ENCODE assay signal across 15 cellular contexts in genomic region chr1:78918157-78918556, GRCh38.
"Had no signal": no experiment of that assay in that cellular context is flagged by ENCODE, and none has a peak within 500 bp of the region (broad histone marks: within the 10 kb centered on the region; RNA-seq: fewer than 3 reads in every experiment).

No MANE protein-coding gene starts in this region.

- H3K4me3 ChIP-seq: lower lobe of right lung, transverse colon had no signal

- ATAC-seq: activated CD8-positive, alpha-beta memory T cell treated with anti-CD3 and anti-CD28 coated beads, Interleukin-2, amount 10 ng/mL, durations not matched to agents 7 days and 5 days; activated naive CD4-positive, alpha-beta T cell treated with anti-CD3 and anti-CD28 coated beads, Interleukin-2, amount 50 U/mL, for 72 hours; lower lobe of right lung; naive thymus-derived CD4-positive, alpha-beta T cell; right cardiac atrium; stimulated activated naive B cell treated with anti-CD40 and anti-IgM and Interleukin-4, amounts not matched to agents 10 μg/mL and 1 μg/mL and 100 μg/mL, for 72 hours had no signal

- H3K4me1 ChIP-seq: lower lobe of right lung, transverse colon had no signal

- H3K27me3 ChIP-seq: neutrophil, transverse colon had no signal

- DNase-seq: activated CD4-positive, alpha-beta T cell treated with anti-CD3 and anti-CD28 coated beads, Interleukin-2, amount 50 U/mL, for 4 hours; activated CD4-positive, CD25-positive, alpha-beta regulatory T cell treated with anti-CD3 and anti-CD28 coated beads, Interleukin-2, amount 50 U/mL, for 72 hours; activated CD8-positive, alpha-beta memory T cell treated with anti-CD3 and anti-CD28 coated beads, Interleukin-2, amount 10 ng/mL, durations not matched to agents 7 days and 5 days; activated effector memory CD4-positive, alpha-beta T cell treated with Interleukin-2 at 50 U/mL for 16 hours; activated T-cell treated with anti-CD3 and anti-CD28 coated beads, Interleukin-2, amount 50 U/mL, for 24 hours; hypothalamus; lower lobe of right lung; naive thymus-derived CD4-positive, alpha-beta T cell; right cardiac atrium; stimulated activated CD4-positive, alpha-beta T cell treated with anti-CD3 and anti-CD28 coated beads, Interleukin-2, amount 100 ng/mL, for 24 hours; stimulated activated naive B cell treated with anti-CD40 and anti-IgM and Interleukin-4, amounts not matched to agents 10 μg/mL and 1 μg/mL and 100 μg/mL, for 72 hours; substantia nigra; transverse colon had no signal

- H3K27ac ChIP-seq: lower lobe of right lung, neutrophil, transverse colon had no signal

- H3K9me3 ChIP-seq: lower lobe of right lung, neutrophil, transverse colon had no signal

- H3K36me3 ChIP-seq: lower lobe of right lung, neutrophil, transverse colon had no signal
